8 cellular contexts compared by ENCODE assay signal in the genomic region with DNA sequence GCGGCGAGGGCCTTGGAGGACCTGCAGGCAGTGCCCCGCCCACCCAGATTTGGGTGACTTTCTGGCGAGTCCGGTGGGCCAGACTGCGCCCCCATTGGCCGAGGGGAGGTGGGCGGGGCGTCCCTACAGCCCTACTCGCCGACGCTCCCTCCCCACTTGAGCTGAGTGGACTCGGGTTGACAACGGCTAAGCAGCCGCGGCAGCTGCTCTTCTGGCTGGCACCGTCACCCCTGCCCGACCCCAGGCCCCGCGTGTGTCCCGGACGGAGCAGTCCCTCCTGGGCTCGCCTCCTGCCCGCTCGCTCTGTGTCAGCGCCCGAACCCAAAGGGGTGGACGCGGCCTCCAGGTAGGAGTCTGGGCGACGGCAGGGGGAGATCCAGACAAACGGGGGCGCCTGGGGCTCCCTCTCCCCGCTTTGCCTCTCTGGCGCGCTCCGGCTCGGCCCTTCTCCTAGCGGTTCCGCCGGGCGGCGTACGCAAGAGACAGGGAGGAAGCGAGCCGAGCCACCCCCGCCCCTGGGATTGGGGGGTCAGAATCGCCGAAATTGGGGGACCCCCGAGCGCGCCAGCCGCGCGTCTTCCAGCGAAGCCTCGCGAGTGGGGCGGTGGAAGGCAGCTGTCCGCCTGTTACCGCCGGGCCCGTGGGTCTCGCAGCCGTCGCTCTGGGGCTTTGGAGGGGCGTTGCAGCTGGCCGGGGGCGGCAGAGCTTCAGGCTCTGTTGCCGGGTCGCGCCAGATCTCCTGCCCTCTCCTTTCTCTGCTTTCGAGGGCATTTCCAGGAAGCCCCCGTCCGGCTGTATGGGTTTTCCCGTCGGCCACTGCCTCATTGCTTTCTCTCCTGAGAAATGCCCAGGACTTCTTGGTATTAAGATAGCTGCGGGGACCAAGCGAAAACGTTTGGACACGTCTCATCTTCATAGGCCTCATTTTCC. TPM values are rescaled to one million over a fixed set of nuclear protein-coding genes. Genes with fewer than 3 reads are reported as not detected.
DNase-seq lines count a peak whose midpoint lies in the region; ATAC-seq, FAIRE-seq and TF ChIP-seq lines count a peak whose summit lies in the region.

No MANE protein-coding gene starts in this region.

- H3K27me3 Mint-ChIP-seq in dendritic cell treated with granulocyte-macrophage colony-stimulating factor and Interleukin-4, amounts not matched to agents 40 ng/mL and 50 ng/mL, for 4 days: no peaks in the 10 kb centered on the region

- peaks cover 0 to 58% (median 8%) of the 10 kb centered on the region in 6 donors for H3K4me1 ChIP-seq in spleen

- peaks cover 0 to 28% (median 4%) of the 10 kb centered on the region in 7 donors for H3K27me3 ChIP-seq in spleen (replicated peaks in 1 of 7)

- no peak for FAIRE-seq in H54 (lab: Jason Lieb, UNC)

- no peaks in the 10 kb centered on the region for H3K9me3 Mint-ChIP-seq in dendritic cell treated with granulocyte-macrophage colony-stimulating factor and Interleukin-4, amounts not matched to agents 40 ng/mL and 50 ng/mL, for 4 days

- H3K4me3 ChIP-seq in spleen: peak overlapping the region; percentile 38 to 71 (median 46)

- peak overlapping the region; percentile 79 for H3K4me3 Mint-ChIP-seq in dendritic cell treated with granulocyte-macrophage colony-stimulating factor and Interleukin-4, amounts not matched to agents 40 ng/mL and 50 ng/mL, for 4 days

- peaks cover 35% of the 10 kb centered on the region for H3K4me1 Mint-ChIP-seq in dendritic cell treated with granulocyte-macrophage colony-stimulating factor and Interleukin-4, amounts not matched to agents 40 ng/mL and 50 ng/mL, for 4 days (ENCODE audit: low read depth)

- 1 to 52% (median 1%) methylated on average over 26 to 81 of the region's 81 CpGs for WGBS in spleen, 5 donors

- peak; percentile 63 for TF ChIP-seq POLR2A in H54 (IDR thresholded peaks at IDR 0.05; ENCODE audit: low read depth, low read length)
- TF ChIP-seq POLR2A in spleen (IDR thresholded peaks at IDR 0.05): peak in 1 of 3 donors; percentile 77

- DNase-seq in CMK (ENCODE audit: low read depth) (peak; percentile 74), H54 (ENCODE audit: insufficient read length, low spot score) (peak; percentile 57), RPMI8226 (peak; percentile 78), left kidney (ENCODE audit: low read depth, low spot score) (peak; percentile 88), spleen (peak; percentile 87)

- no peaks in the 10 kb centered on the region for H3K9me3 ChIP-seq in spleen

- peak overlapping the region; percentile 96 for H3K27ac Mint-ChIP-seq in dendritic cell treated with granulocyte-macrophage colony-stimulating factor and Interleukin-4, amounts not matched to agents 40 ng/mL and 50 ng/mL, for 4 days

- no peak for TF ChIP-seq CTCF in spleen (IDR thresholded peaks at IDR 0.05 in 8 of 11, conservative IDR thresholded peaks at IDR 0.05 in 3 of 11)

- H3K36me3 Mint-ChIP-seq in dendritic cell treated with granulocyte-macrophage colony-stimulating factor and Interleukin-4, amounts not matched to agents 40 ng/mL and 50 ng/mL, for 4 days (ENCODE audit: low read depth): peaks cover 23% of the 10 kb centered on the region

- peak overlapping the region; percentile 53 to 89 (median 84) for H3K27ac ChIP-seq in spleen

- H3K36me3 ChIP-seq in spleen: no peaks in the 10 kb centered on the region

- no peak for ATAC-seq in GM18519 (IDR thresholded peaks at IDR 0.05; ENCODE audit: low FRiP score, unreplicated experiment)
- ATAC-seq in GM19467 (IDR thresholded peaks at IDR 0.05; ENCODE audit: unreplicated experiment): no peak

- intact Hi-C loops in dendritic cell treated with granulocyte-macrophage colony-stimulating factor and Interleukin-4, amounts not matched to agents 40 ng/mL and 50 ng/mL, for 4 days (cut with micrococcal nuclease): loop anchor here (10.0 kb wide), 1 partner anchor 509 kb away; no protein-coding TSS in a partner anchor
- intact Hi-C loops in spleen (cut with DNase I; ENCODE audit: low total_unique reads): no loop called here

RNA-seq across cellular contexts. Expression of gene STARD8, which starts 46.3 kb away (rescaled TPM):
- total RNA-seq in spleen: 10 to 100 TPM; 16.5 to 35.2 (median 26.8) TPM
- 1 to 10 TPM; 1.9 to 5.6 (median 2.1) TPM for polyA plus RNA-seq in spleen
